ENCODE assay signal across 25 cellular contexts in the genomic region with DNA sequence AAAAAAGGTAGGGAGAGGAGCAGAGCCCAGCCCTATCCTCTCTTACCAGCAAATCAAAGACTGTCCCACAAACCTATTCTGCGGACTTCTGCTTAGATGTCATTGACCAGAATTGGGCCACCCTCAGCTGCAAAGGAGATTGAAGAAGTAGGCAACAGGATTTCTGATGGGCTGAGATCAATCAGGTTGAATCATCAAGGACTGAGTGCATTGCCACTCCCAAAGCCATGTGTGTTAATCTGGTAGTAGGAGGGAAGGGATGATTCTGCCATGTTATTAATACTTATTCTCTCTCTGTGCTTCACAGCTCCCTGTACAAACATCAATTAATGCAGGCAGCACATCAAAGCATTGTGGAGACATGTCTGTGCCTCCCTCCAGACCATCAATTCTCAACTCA. TPM values are rescaled to one million over a fixed set of nuclear protein-coding genes. Genes with fewer than 3 reads are reported as not detected.
DNase-seq lines count a peak whose midpoint lies in the region; ATAC-seq and TF ChIP-seq lines count a peak whose summit lies in the region.
"Had no signal": no experiment of that assay in that cellular context is flagged by ENCODE, and none has a peak within 500 bp of the region (broad histone marks: within the 10 kb centered on the region; RNA-seq: fewer than 3 reads in every experiment).

No MANE protein-coding gene starts in this region.

- H3K36me3 ChIP-seq in mammary epithelial cell (ENCODE audit: insufficient read depth, low read length) (no peaks in the 10 kb centered on the region), breast epithelium (no peaks in the 10 kb centered on the region), MM.1S (replicated peaks; ENCODE audit: insufficient read depth, low read length) (no peaks in the 10 kb centered on the region), fibroblast of lung (ENCODE audit: control insufficient read depth, insufficient read depth, low read length) (no peaks in the 10 kb centered on the region)
- H3K36me3 ChIP-seq: ascending aorta had no signal

- H3K27ac Mint-ChIP-seq in natural killer cell treated with Interleukin-12 subunit alpha and Interleukin-12 subunit beta and Interleukin-15 and Interleukin-18, amount 100 ng/mL, for 72 hours: no peak overlapping the region
- H3K27ac Mint-ChIP-seq: type B pancreatic cell had no signal

- intact Hi-C loops in mammary epithelial cell (cut with micrococcal nuclease) (no loop called here), breast epithelium (cut with DNase I; ENCODE audit: low total_unique reads) (no loop called here)

- TF ChIP-seq POLR2A in breast epithelium (IDR thresholded peaks at IDR 0.05): no peak

- no peaks in the 10 kb centered on the region for H3K9me2 ChIP-seq in MM.1S (replicated peaks; ENCODE audit: insufficient read depth, low read length)

- H3K27ac ChIP-seq in mammary epithelial cell (ENCODE audit: insufficient read depth, low read depth, low read length) (no peak overlapping the region), breast epithelium (no peak overlapping the region), MM.1S (ENCODE audit: low read length) (peak overlapping the region; percentile 82; the same call in 1 of the 2 replicates), fibroblast of lung (ENCODE audit: insufficient read depth, low read length) (no peak overlapping the region)
- H3K27ac ChIP-seq: ascending aorta, C4-2B had no signal

- H3K9me3 ChIP-seq in mammary epithelial cell (replicated peaks; ENCODE audit: insufficient read depth, low read length) (no peaks in the 10 kb centered on the region), breast epithelium (no peaks in the 10 kb centered on the region), MM.1S (replicated peaks; ENCODE audit: insufficient read depth, low read length) (no peaks in the 10 kb centered on the region), fibroblast of lung (ENCODE audit: control insufficient read depth, insufficient read depth, low read depth, low read length) (no peaks in the 10 kb centered on the region)
- H3K9me3 ChIP-seq: ascending aorta had no signal

- H3F3A ChIP-seq in MM.1S (ENCODE audit: insufficient read depth, low read length): peaks cover 15% of the 10 kb centered on the region

- H3K4me1 Mint-ChIP-seq in natural killer cell treated with Interleukin-12 subunit alpha and Interleukin-12 subunit beta and Interleukin-15 and Interleukin-18, amount 100 ng/mL, for 72 hours (ENCODE audit: low read depth in 2 of 2): peaks cover 8 to 10% of the 10 kb centered on the region in 2 donors

- in situ Hi-C loops in mammary epithelial cell (cut with MboI; ENCODE audit: low sequenced_read_pairs in 2 of 2): no loop called here

- H2AFZ ChIP-seq in mammary epithelial cell (ENCODE audit: low read depth, low read length) (no peak overlapping the region), MM.1S (ENCODE audit: low read length) (no peak overlapping the region), fibroblast of lung (ENCODE audit: low read length) (no peak overlapping the region)

- peaks cover 0 to 4% of the 10 kb centered on the region in 2 donors for H3K27me3 Mint-ChIP-seq in natural killer cell treated with Interleukin-12 subunit alpha and Interleukin-12 subunit beta and Interleukin-15 and Interleukin-18, amount 100 ng/mL, for 72 hours
- H3K27me3 Mint-ChIP-seq: activated naive CD8-positive, alpha-beta T cell treated with anti-CD3 and anti-CD28 coated beads for 36 hours had no signal

- no peaks in the 10 kb centered on the region for H3K36me3 Mint-ChIP-seq in natural killer cell treated with Interleukin-12 subunit alpha and Interleukin-12 subunit beta and Interleukin-15 and Interleukin-18, amount 100 ng/mL, for 72 hours
- H3K36me3 Mint-ChIP-seq: activated naive CD8-positive, alpha-beta T cell treated with anti-CD3 and anti-CD28 coated beads for 36 hours; type B pancreatic cell had no signal

- ATAC-seq in natural killer cell treated with Interleukin-12 subunit alpha and Interleukin-12 subunit beta and Interleukin-15 and Interleukin-18, amount 100 ng/mL, for 72 hours: no peak
- no peak for ATAC-seq in GM21515 (IDR thresholded peaks at IDR 0.05; ENCODE audit: unreplicated experiment)

- no peaks in the 10 kb centered on the region for H3K79me2 ChIP-seq in mammary epithelial cell (ENCODE audit: insufficient read depth, low read length)
- no peaks in the 10 kb centered on the region for H3K79me2 ChIP-seq in MM.1S (ENCODE audit: low read length)
- no peaks in the 10 kb centered on the region for H3K79me2 ChIP-seq in fibroblast of lung (ENCODE audit: control insufficient read depth, insufficient read depth, low read length)

- H4K20me1 ChIP-seq in mammary epithelial cell (ENCODE audit: insufficient read depth, low read length) (no peaks in the 10 kb centered on the region), MM.1S (ENCODE audit: insufficient read depth, low read length) (no peaks in the 10 kb centered on the region), fibroblast of lung (ENCODE audit: control insufficient read depth, extremely low read depth, insufficient read depth, low read length) (no peaks in the 10 kb centered on the region)

- H3K4me3 Mint-ChIP-seq in natural killer cell treated with Interleukin-12 subunit alpha and Interleukin-12 subunit beta and Interleukin-15 and Interleukin-18, amount 100 ng/mL, for 72 hours: no peak overlapping the region
- H3K4me3 Mint-ChIP-seq: activated naive CD8-positive, alpha-beta T cell treated with anti-CD3 and anti-CD28 coated beads for 36 hours; type B pancreatic cell had no signal

- no peaks in the 10 kb centered on the region for H3K9me3 Mint-ChIP-seq in natural killer cell treated with Interleukin-12 subunit alpha and Interleukin-12 subunit beta and Interleukin-15 and Interleukin-18, amount 100 ng/mL, for 72 hours
- H3K9me3 Mint-ChIP-seq: activated naive CD8-positive, alpha-beta T cell treated with anti-CD3 and anti-CD28 coated beads for 36 hours; type B pancreatic cell had no signal

- CTCF ChIA-PET in mammary epithelial cell (lab: Charles Lee; ENCODE audit: low non-redundant PET): no interaction called here

- H3K27me3 ChIP-seq in mammary epithelial cell (ENCODE audit: insufficient read depth, low read length) (no peaks in the 10 kb centered on the region), breast epithelium (no peaks in the 10 kb centered on the region), MM.1S (replicated peaks; ENCODE audit: insufficient read depth, low read length) (no peaks in the 10 kb centered on the region), fibroblast of lung (ENCODE audit: control insufficient read depth, insufficient read depth, low read length) (peaks cover 7% of the 10 kb centered on the region)
- H3K27me3 ChIP-seq: ascending aorta, dorsolateral prefrontal cortex had no signal

- TF ChIP-seq CTCF in mammary epithelial cell (conservative IDR thresholded peaks at IDR 0.05 in 1 of 2, IDR thresholded peaks at IDR 0.05 in 1 of 2; ENCODE audit: extremely low read depth in 1 of 2, insufficient read depth in 1 of 2, low read depth in 1 of 2, low read length in 2 of 2): no peak
- TF ChIP-seq CTCF in breast epithelium (IDR thresholded peaks at IDR 0.05): no peak
- TF ChIP-seq CTCF in MM.1S (IDR thresholded peaks at IDR 0.05; ENCODE audit: low read length): no peak
- TF ChIP-seq CTCF in fibroblast of lung (conservative IDR thresholded peaks at IDR 0.05 in 1 of 2, IDR thresholded peaks at IDR 0.05 in 1 of 2; ENCODE audit: low read depth in 1 of 2, low read length in 2 of 2): no peak

- 80% methylated on average over 1 of the region's 1 CpG for WGBS in mammary epithelial cell (ENCODE audit: low coverage, missing lambda C conversion rate)

- H3K4me1 ChIP-seq in mammary epithelial cell (ENCODE audit: insufficient read depth, low read length): no peaks in the 10 kb centered on the region
- H3K4me1 ChIP-seq in breast epithelium: no peaks in the 10 kb centered on the region
- H3K4me1 ChIP-seq in MM.1S (ENCODE audit: low read length): peaks cover 16% of the 10 kb centered on the region
- H3K4me1 ChIP-seq in fibroblast of lung (ENCODE audit: control insufficient read depth, extremely low read depth, insufficient read depth, low read length): peaks cover 6% of the 10 kb centered on the region

- no peak overlapping the region for H3K4me2 ChIP-seq in mammary epithelial cell (ENCODE audit: insufficient read depth, low read depth, low read length)
- no peak overlapping the region for H3K4me2 ChIP-seq in MM.1S (ENCODE audit: low read depth, low read length)
- peak overlapping the region; percentile 60 for H3K4me2 ChIP-seq in fibroblast of lung (ENCODE audit: extremely low read depth, insufficient read depth, low read length)

- H3K4me3 ChIP-seq in mammary epithelial cell (replicated peaks in 1 of 3; ENCODE audit: insufficient read depth in 1 of 3, low read depth in 2 of 3, low read length in 3 of 3) (no peak overlapping the region), breast epithelium (no peak overlapping the region), MM.1S (ENCODE audit: low read length) (no peak overlapping the region), fibroblast of lung (replicated peaks in 1 of 4; ENCODE audit: control extremely low read depth in 1 of 4, insufficient read depth in 1 of 4, low read depth in 3 of 4, low read length in 4 of 4) (no peak overlapping the region)
- H3K4me3 ChIP-seq: ascending aorta, dorsolateral prefrontal cortex, skin epidermis had no signal

- dilution Hi-C loops in mammary epithelial cell (cut with HindIII; ENCODE audit: low sequenced_read_pairs): no loop called here

- H3K9ac ChIP-seq in mammary epithelial cell (ENCODE audit: insufficient read depth, low read length) (no peak overlapping the region), MM.1S (ENCODE audit: low read length) (peak overlapping the region; percentile 55; the same call in 1 of the 2 replicates), fibroblast of lung (ENCODE audit: insufficient read depth, low read length) (no peak overlapping the region)

- TSS peak; percentile 93 for BruUV-seq in mammary epithelial cell (replicated peaks; lab: Mats Ljungman, UMichigan)

- DNase-seq in mammary epithelial cell (no peak), breast epithelium (ENCODE audit: low spot score in 2 of 2) (no peak), MM.1S (no peak), fibroblast of lung (ENCODE audit: low read depth in 2 of 2) (no peak), DMS114 treated with DMSO at 0.1 percent for 48 hours (lab: John Stamatoyannopoulos, UW; ENCODE audit: unreplicated experiment) (no peak), GM19238 (ENCODE audit: insufficient read length, low spot score) (no peak)
- no peak for DNase-seq in natural killer cell treated with Interleukin-12 subunit alpha and Interleukin-12 subunit beta and Interleukin-15 and Interleukin-18, amount 100 ng/mL, for 72 hours (ENCODE audit: low spot score)
- DNase-seq: activated CD8-positive, alpha-beta memory T cell treated with anti-CD3 and anti-CD28 coated beads, Interleukin-2, amount 50 U/mL, for 4 hours; activated effector memory CD4-positive, alpha-beta T cell treated with Interleukin-2 at 50 U/mL for 16 hours; activated naive CD8-positive, alpha-beta T cell treated with anti-CD3 and anti-CD28 coated beads for 36 hours; cerebellar nuclear complex; dorsolateral prefrontal cortex; NCI-H1694 treated with DMSO at 0.1 percent for 48 hours; NCI-H748 treated with DMSO at 0.1 percent for 48 hours; stimulated activated CD4-positive, alpha-beta T cell treated with anti-CD3 and anti-CD28 coated beads, Interleukin-1b, Interleukin-23, amount 100 ng/mL, for 48 hours had no signal

RNA-seq across cellular contexts. Expression of a gene that starts 11.5 kb away (rescaled TPM):
- not detected for total RNA-seq in mammary epithelial cell
- polyA plus RNA-seq in mammary epithelial cell: not detected
- polyA minus RNA-seq in mammary epithelial cell: not detected
- total RNA-seq in breast epithelium: 1 to 10 TPM in 1 of 3 donors, not detected in 2; 1.2 TPM
- total RNA-seq in fibroblast of lung: not detected in 2 replicates
- not detected in 2 replicates for polyA plus RNA-seq in fibroblast of lung
- polyA plus RNA-seq in fibroblast of lung (2012): not detected in 2 replicates
- not detected in 2 replicates for polyA minus RNA-seq in fibroblast of lung (ENCODE audit: low replicate concordance)
- not detected for total RNA-seq in natural killer cell treated with Interleukin-12 subunit alpha and Interleukin-12 subunit beta and Interleukin-15 and Interleukin-18, amount 100 ng/mL, for 72 hours
- total RNA-seq: activated naive CD8-positive, alpha-beta T cell treated with anti-CD3 and anti-CD28 coated beads for 36 hours; ascending aorta; endothelial cell of umbilical vein; HT1080; lung microvascular endothelial cell; pulmonary artery endothelial cell; subcutaneous adipose tissue had no signal
- polyA plus RNA-seq: endothelial cell of umbilical vein had no signal

RNA-seq across cellular contexts. Expression of a gene that starts 11.6 kb away (rescaled TPM):
- 10 to 100 TPM; 36.2 to 53.3 TPM for total RNA-seq in mammary epithelial cell
- 20.1 TPM for polyA plus RNA-seq in mammary epithelial cell
- 55.2 TPM for polyA minus RNA-seq in mammary epithelial cell
- 100 to 1,000 TPM in 2 of 3 donors, 10 to 100 TPM in 1; 90.5 to 158 (median 104) TPM for total RNA-seq in breast epithelium
- total RNA-seq in fibroblast of lung: 48.1 and 51.9 TPM in 2 replicates
- 22.3 and 30.1 TPM in 2 replicates for polyA plus RNA-seq in fibroblast of lung
- 64.2 and 75.9 TPM in 2 replicates for polyA plus RNA-seq in fibroblast of lung (2012)
- polyA minus RNA-seq in fibroblast of lung (ENCODE audit: low replicate concordance): 144 and 147 TPM in 2 replicates
- 100 to 1,000 TPM in 1 of 2 donors, 10 to 100 TPM in 1; 94.2 to 124 TPM for total RNA-seq in natural killer cell treated with Interleukin-12 subunit alpha and Interleukin-12 subunit beta and Interleukin-15 and Interleukin-18, amount 100 ng/mL, for 72 hours

RNA-seq across cellular contexts. Expression of a gene that starts 20.6 kb away (rescaled TPM):
- total RNA-seq in mammary epithelial cell: 1 to 10 TPM; 6.0 to 8.0 TPM
- 1.7 TPM for polyA plus RNA-seq in mammary epithelial cell
- polyA minus RNA-seq in mammary epithelial cell: not detected
- 10 to 100 TPM in 2 of 3 donors, 1 to 10 TPM in 1; 9.1 to 19.0 (median 15.8) TPM for total RNA-seq in breast epithelium
- total RNA-seq in fibroblast of lung: 4.4 and 5.6 TPM in 2 replicates
- polyA plus RNA-seq in fibroblast of lung: 1.1 and 2.3 TPM in 2 replicates
- polyA plus RNA-seq in fibroblast of lung (2012): 1.1 and 2.6 TPM in 2 replicates
- polyA minus RNA-seq in fibroblast of lung (ENCODE audit: low replicate concordance): 0.75 and 0.82 TPM in 2 replicates
- 10 to 100 TPM; 39.0 to 54.1 TPM for total RNA-seq in natural killer cell treated with Interleukin-12 subunit alpha and Interleukin-12 subunit beta and Interleukin-15 and Interleukin-18, amount 100 ng/mL, for 72 hours

RNA-seq across cellular contexts. Expression of a gene that starts 23.8 kb away (rescaled TPM):
- total RNA-seq in mammary epithelial cell: 10 to 100 TPM in 1 of 2 donors, under 1 TPM in 1; 0.67 to 12.7 TPM
- polyA plus RNA-seq in mammary epithelial cell: 7.8 TPM
- polyA minus RNA-seq in mammary epithelial cell: 2.5 TPM
- total RNA-seq in breast epithelium: 1 to 10 TPM in 1 of 3 donors, under 1 TPM in 1, not detected in 1; 0.44 to 3.4 TPM
- total RNA-seq in fibroblast of lung: not detected in 2 replicates
- not detected in 2 replicates for polyA plus RNA-seq in fibroblast of lung
- not detected in 2 replicates for polyA plus RNA-seq in fibroblast of lung (2012)
- polyA minus RNA-seq in fibroblast of lung (ENCODE audit: low replicate concordance): not detected in 2 replicates
- total RNA-seq in natural killer cell treated with Interleukin-12 subunit alpha and Interleukin-12 subunit beta and Interleukin-15 and Interleukin-18, amount 100 ng/mL, for 72 hours: 1 to 10 TPM in 1 of 2 donors, under 1 TPM in 1; 0.24 to 1.1 TPM
- total RNA-seq: ascending aorta, endothelial cell of umbilical vein, HT1080, lung microvascular endothelial cell, pulmonary artery endothelial cell had no signal
- polyA plus RNA-seq: endothelial cell of umbilical vein had no signal

RNA-seq across cellular contexts. Expression of a gene that starts 41.6 kb away (rescaled TPM):
- total RNA-seq in mammary epithelial cell (100 to 1,000 TPM; 112 to 159 TPM), breast epithelium (10 to 100 TPM; 79.4 to 83.0 (median 81.0) TPM), fibroblast of lung (55.2 and 55.5 TPM in 2 replicates)
- polyA plus RNA-seq in mammary epithelial cell (184 TPM), fibroblast of lung (66.9 and 107 TPM in 2 replicates)
- polyA minus RNA-seq in mammary epithelial cell (160 TPM), fibroblast of lung (ENCODE audit: low replicate concordance) (181 and 235 TPM in 2 replicates)
- polyA plus RNA-seq in fibroblast of lung (2012): 83.3 and 134 TPM in 2 replicates
- 100 to 1,000 TPM; 148 to 163 TPM for total RNA-seq in natural killer cell treated with Interleukin-12 subunit alpha and Interleukin-12 subunit beta and Interleukin-15 and Interleukin-18, amount 100 ng/mL, for 72 hours
